In the genomic region with DNA sequence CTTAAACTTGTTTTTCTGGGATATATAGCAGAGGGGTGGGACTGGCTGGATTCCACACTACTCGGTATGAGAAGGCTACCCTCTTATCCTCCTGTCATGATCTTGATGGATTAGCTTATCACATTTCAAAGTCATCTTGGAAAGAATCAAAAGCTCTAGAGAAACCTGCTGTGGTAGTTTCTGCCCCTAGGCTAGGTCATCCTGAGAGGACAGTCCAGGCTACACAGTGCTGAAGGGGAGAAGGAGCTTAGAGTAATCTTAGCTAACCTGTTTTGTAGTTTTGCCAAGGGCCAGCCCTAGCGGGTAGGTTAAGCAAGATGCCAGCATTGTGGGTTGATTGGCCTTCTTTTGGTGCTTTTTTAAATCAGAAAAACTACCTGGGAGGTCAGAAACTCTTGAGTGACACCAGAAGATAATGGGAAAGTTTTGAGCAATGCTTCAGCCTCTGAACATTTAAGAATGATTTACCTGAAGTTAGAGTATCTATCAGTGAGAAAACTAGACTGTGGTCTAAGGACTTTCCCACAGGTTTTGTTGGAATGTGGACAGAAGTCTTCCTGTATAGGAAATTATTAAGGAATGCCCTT, we compare ENCODE assay signal across 1 cellular context.
TF ChIP-seq lines count a peak whose summit lies in the region.

No MANE protein-coding gene starts in this region.

TF ChIP-seq in GM12878, 131 proteins besides CTCF, POLR2A, EP300 and RAD21:
- TF ChIP-seq JUND (IDR thresholded peaks at IDR 0.05; ENCODE audit: low read depth, low read length) (no peak), NR2C1 (IDR thresholded peaks at IDR 0.05) (no peak), RUNX3 (IDR thresholded peaks at IDR 0.05; ENCODE audit: low read length) (no peak)
- TF ChIP-seq, protein P1, sequence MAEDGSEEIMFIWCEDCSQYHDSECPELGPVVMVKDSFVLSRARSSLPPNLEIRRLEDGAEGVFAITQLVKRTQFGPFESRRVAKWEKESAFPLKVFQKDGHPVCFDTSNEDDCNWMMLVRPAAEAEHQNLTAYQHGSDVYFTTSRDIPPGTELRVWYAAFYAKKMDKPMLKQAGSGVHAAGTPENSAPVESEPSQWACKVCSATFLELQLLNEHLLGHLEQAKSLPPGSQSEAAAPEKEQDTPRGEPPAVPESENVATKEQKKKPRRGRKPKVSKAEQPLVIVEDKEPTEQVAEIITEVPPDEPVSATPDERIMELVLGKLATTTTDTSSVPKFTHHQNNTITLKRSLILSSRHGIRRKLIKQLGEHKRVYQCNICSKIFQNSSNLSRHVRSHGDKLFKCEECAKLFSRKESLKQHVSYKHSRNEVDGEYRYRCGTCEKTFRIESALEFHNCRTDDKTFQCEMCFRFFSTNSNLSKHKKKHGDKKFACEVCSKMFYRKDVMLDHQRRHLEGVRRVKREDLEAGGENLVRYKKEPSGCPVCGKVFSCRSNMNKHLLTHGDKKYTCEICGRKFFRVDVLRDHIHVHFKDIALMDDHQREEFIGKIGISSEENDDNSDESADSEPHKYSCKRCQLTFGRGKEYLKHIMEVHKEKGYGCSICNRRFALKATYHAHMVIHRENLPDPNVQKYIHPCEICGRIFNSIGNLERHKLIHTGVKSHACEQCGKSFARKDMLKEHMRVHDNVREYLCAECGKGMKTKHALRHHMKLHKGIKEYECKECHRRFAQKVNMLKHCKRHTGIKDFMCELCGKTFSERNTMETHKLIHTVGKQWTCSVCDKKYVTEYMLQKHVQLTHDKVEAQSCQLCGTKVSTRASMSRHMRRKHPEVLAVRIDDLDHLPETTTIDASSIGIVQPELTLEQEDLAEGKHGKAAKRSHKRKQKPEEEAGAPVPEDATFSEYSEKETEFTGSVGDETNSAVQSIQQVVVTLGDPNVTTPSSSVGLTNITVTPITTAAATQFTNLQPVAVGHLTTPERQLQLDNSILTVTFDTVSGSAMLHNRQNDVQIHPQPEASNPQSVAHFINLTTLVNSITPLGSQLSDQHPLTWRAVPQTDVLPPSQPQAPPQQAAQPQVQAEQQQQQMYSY (CRISPR knock-in tag; IDR thresholded peaks at IDR 0.05): no peak
- TF ChIP-seq, protein P2, sequence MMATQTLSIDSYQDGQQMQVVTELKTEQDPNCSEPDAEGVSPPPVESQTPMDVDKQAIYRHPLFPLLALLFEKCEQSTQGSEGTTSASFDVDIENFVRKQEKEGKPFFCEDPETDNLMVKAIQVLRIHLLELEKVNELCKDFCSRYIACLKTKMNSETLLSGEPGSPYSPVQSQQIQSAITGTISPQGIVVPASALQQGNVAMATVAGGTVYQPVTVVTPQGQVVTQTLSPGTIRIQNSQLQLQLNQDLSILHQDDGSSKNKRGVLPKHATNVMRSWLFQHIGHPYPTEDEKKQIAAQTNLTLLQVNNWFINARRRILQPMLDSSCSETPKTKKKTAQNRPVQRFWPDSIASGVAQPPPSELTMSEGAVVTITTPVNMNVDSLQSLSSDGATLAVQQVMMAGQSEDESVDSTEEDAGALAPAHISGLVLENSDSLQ (IDR thresholded peaks at IDR 0.05): peak; percentile 86
- TF ChIP-seq, protein P3, sequence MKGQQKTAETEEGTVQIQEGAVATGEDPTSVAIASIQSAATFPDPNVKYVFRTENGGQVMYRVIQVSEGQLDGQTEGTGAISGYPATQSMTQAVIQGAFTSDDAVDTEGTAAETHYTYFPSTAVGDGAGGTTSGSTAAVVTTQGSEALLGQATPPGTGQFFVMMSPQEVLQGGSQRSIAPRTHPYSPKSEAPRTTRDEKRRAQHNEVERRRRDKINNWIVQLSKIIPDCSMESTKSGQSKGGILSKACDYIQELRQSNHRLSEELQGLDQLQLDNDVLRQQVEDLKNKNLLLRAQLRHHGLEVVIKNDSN (IDR thresholded peaks at IDR 0.05; ENCODE audit: borderline replicate concordance, extremely low read length, insufficient read depth, low read depth, low read length): no peak
